ENCODE assay signal across 8 cellular contexts in genomic region chr4:55397521-55398321, GRCh38. TPM values are rescaled to one million over a fixed set of nuclear protein-coding genes. Genes with fewer than 3 reads are reported as not detected.
DNase-seq lines count a peak whose midpoint lies in the region; ATAC-seq, FAIRE-seq and TF ChIP-seq lines count a peak whose summit lies in the region.

No MANE protein-coding gene starts in this region.

- TF ChIP-seq CTCF in adrenal gland (IDR thresholded peaks at IDR 0.05) (no peak), stomach (IDR thresholded peaks at IDR 0.05) (no peak), mucosa of descending colon (IDR thresholded peaks at IDR 0.05) (no peak)

- peak; percentile 30 for FAIRE-seq in islet of Langerhans (lab: Jason Lieb, UNC)

- H3K9me3 ChIP-seq in adrenal gland (replicated peaks in 1 of 3) (no peaks in the 10 kb centered on the region), stomach (no peaks in the 10 kb centered on the region), mucosa of descending colon (no peaks in the 10 kb centered on the region)

- peaks cover 0 to 5% of the 10 kb centered on the region in 2 donors for H3K36me3 ChIP-seq in adrenal gland (replicated peaks in 1 of 2)
- peaks cover 0 to 15% (median 8%) of the 10 kb centered on the region in 4 donors for H3K36me3 ChIP-seq in stomach
- no peaks in the 10 kb centered on the region for H3K36me3 ChIP-seq in mucosa of descending colon (ENCODE audit: low read depth)

- TF ChIP-seq POLR2A in adrenal gland (IDR thresholded peaks at IDR 0.05), result peak in 1 of 2 donors; percentile 43
- peak in 1 of 4 donors; percentile 27 for TF ChIP-seq POLR2A in stomach (IDR thresholded peaks at IDR 0.05)

- DNase-seq in DMS79 (lab: John Stamatoyannopoulos, UW) (peak; percentile 33), adrenal gland (peak in 1 of 7 donors; percentile 11), stomach (no peak), Ammon's horn (ENCODE audit: low spot score) (no peak), mucosa of descending colon (no peak)
- no peak for DNase-seq in Jurkat, Clone E6-1 (ENCODE audit: low read depth, low spot score)

- TF ChIP-seq EP300 in stomach (IDR thresholded peaks at IDR 0.05), result no peak

- H3K4me1 ChIP-seq in adrenal gland (replicated peaks in 1 of 2) (peaks cover 25 to 37% of the 10 kb centered on the region in 2 donors), stomach (peaks cover 28 to 54% (median 43%) of the 10 kb centered on the region in 4 donors), mucosa of descending colon (ENCODE audit: low read depth) (peaks cover 26% of the 10 kb centered on the region)

- H3K27ac ChIP-seq in adrenal gland, result peak overlapping the region; percentile 96 to 99 (median 99)
- peak overlapping the region; percentile 8 to 99 (median 96) for H3K27ac ChIP-seq in stomach

- WGBS in adrenal gland, 4 donors, result 29 to 37% (median 35%) methylated on average over 15 of the region's 15 CpGs
- 30 to 40% (median 37%) methylated on average over 15 of the region's 15 CpGs for WGBS in stomach, 5 donors

- ATAC-seq in GM19395 (IDR thresholded peaks at IDR 0.05; ENCODE audit: unreplicated experiment), result no peak
- no peak for ATAC-seq in mucosa of descending colon

- no peaks in the 10 kb centered on the region for H3K27me3 ChIP-seq in adrenal gland
- no peaks in the 10 kb centered on the region for H3K27me3 ChIP-seq in stomach

- intact Hi-C loops in adrenal gland (cut with DNase I) (loop anchor here in 1 of 2 donors (5.0 kb wide), 1 partner anchor 50 kb away; the partner anchor contains the start of gene SRD5A3), stomach (cut with DNase I; ENCODE audit: low total_unique reads) (loop anchor here (5.0 kb wide), 1 partner anchor 50 kb away; the partner anchor contains the start of gene SRD5A3), mucosa of descending colon (cut with DNase I, micrococcal nuclease) (loop anchor here in 1 of 2 donors (10.0 kb wide), 1 partner anchor 53 kb away; the partner anchor contains the start of gene SRD5A3)

- H3K4me3 ChIP-seq in Jurkat, Clone E6-1 (ENCODE audit: low read length), result peak overlapping the region; percentile 84
- peak overlapping the region in 2 of 4 donors; percentile 54 to 99 for H3K4me3 ChIP-seq in adrenal gland
- peak overlapping the region; percentile 68 to 76 (median 76) for H3K4me3 ChIP-seq in stomach
- no peak overlapping the region for H3K4me3 ChIP-seq in mucosa of descending colon

RNA-seq across cellular contexts. Expression of gene TMEM165, which starts 2.0 kb away (rescaled TPM):
- 33.1 TPM for polyA plus RNA-seq in Jurkat, Clone E6-1 (2012; ENCODE audit: insufficient read depth, insufficient read length)
- total RNA-seq in adrenal gland (100 to 1,000 TPM in 7 of 8 donors, 10 to 100 TPM in 1; 96.8 to 290 (median 202) TPM), stomach (100 to 1,000 TPM in 4 of 5 donors, 10 to 100 TPM in 1; 21.6 to 365 (median 206) TPM), mucosa of descending colon (10 to 100 TPM; 56.4 to 85.8 (median 77.6) TPM)
- polyA plus RNA-seq in adrenal gland (100 to 1,000 TPM in 1 of 3 donors, 10 to 100 TPM in 2; 52.4 to 118 (median 92.6) TPM), stomach (10 to 100 TPM; 23.2 to 48.0 (median 27.8) TPM)

RNA-seq across cellular contexts. Expression of gene SRD5A3, which starts 51.7 kb away (rescaled TPM):
- 78.8 TPM for polyA plus RNA-seq in Jurkat, Clone E6-1 (2012; ENCODE audit: insufficient read depth, insufficient read length)
- total RNA-seq in adrenal gland (10 to 100 TPM; 12.5 to 28.4 (median 19.1) TPM), stomach (10 to 100 TPM in 1 of 5 donors, 1 to 10 TPM in 3, not detected in 1; 1.8 to 11.2 (median 9.3) TPM), mucosa of descending colon (10 to 100 TPM in 2 of 3 donors, 1 to 10 TPM in 1; 5.9 to 14.7 (median 14.0) TPM)
- polyA plus RNA-seq in adrenal gland (10 to 100 TPM in 2 of 3 donors, 1 to 10 TPM in 1; 6.8 to 15.8 (median 15.7) TPM), stomach (10 to 100 TPM in 1 of 3 donors, 1 to 10 TPM in 2; 6.5 to 13.0 (median 8.1) TPM)
